In the genomic region with DNA sequence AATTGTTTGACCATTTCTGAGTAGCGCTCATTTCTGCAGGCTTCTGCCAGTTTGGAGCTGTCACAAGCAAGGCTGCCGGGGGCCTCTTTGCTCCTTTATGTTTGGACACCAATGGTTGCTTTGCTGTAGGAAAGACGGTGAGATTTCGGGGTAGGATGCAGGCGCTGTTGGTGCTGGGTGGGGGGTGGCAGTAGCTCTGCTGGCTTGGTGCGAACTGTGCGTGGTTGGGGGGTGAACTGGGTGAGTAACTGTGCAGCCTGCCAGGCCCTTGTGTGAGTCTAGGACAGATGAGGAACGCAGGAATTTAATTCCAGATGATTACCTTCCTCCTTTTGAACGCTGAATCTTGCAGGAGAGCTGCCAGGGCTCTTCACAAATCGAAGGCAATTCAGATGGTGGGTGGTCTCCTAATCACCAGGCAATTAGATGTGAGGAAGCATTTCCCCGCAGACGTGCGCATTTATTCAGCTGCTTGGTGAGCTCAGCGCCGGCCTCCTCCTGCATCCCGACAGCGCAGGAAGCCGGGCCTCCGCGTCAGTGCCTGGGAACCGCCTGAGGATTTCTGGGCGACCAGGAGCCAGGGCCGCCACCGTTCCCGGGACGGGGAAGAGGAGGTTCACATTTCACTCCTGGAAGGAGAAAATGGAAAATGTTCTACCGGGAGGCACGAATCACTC, we compare ENCODE assay signal across 16 cellular contexts.
A peak's percentile ranks its signal among the peaks of the same experiment; 100 is the strongest.
DNase-seq lines count a peak whose midpoint lies in the region; ATAC-seq and TF ChIP-seq lines count a peak whose summit lies in the region.
"Had no signal": no experiment of that assay in that cellular context is flagged by ENCODE, and none has a peak within 500 bp of the region (broad histone marks: within the 10 kb centered on the region; RNA-seq: fewer than 3 reads in every experiment).

No MANE protein-coding gene starts in this region.

- peak overlapping the region; percentile 59; the same call in 1 of the 2 replicates for H3K4me2 ChIP-seq in IMR-90 (ENCODE audit: low read depth, low read length)
- peak overlapping the region; percentile 80 for H3K4me2 ChIP-seq in skeletal muscle satellite cell (ENCODE audit: low read length)

- dilution Hi-C loops in IMR-90 (cut with HindIII; ENCODE audit: low sequenced_read_pairs, unreplicated experiment) = no loop called here

- POLR2A ChIA-PET in IMR-90 (lab: Charles Lee; ENCODE audit: unreplicated experiment) = no interaction called here
- POLR2A ChIA-PET in activated CD4-positive, alpha-beta memory T cell treated with anti-CD3 and anti-CD28 coated beads for 36 hours (lab: Charles Lee) = interaction anchor here (0.7 kb wide), 1 partner anchor 33 kb away, joined by 3 read pairs; no protein-coding TSS in a partner anchor

- H4K91ac ChIP-seq in IMR-90 (ENCODE audit: insufficient read depth, low read depth, low read length) = no peak overlapping the region

- H3K27me3 ChIP-seq in IMR-90 (ENCODE audit: control insufficient read depth, insufficient read depth, low read length) (peaks cover 37% of the 10 kb centered on the region), skeletal muscle satellite cell (ENCODE audit: control insufficient read depth, insufficient read depth, low read length) (peaks cover 33% of the 10 kb centered on the region), stomach (peaks cover 0 to 89% (median 35%) of the 10 kb centered on the region in 3 donors)

- H3K27ac Mint-ChIP-seq in endothelial cell (ENCODE audit: unreplicated experiment) = no peak overlapping the region
- no peak overlapping the region for H3K27ac Mint-ChIP-seq in immature natural killer cell
- no peak overlapping the region for H3K27ac Mint-ChIP-seq in activated CD4-positive, alpha-beta memory T cell treated with anti-CD3 and anti-CD28 coated beads for 36 hours
- H3K27ac Mint-ChIP-seq: activated CD4-positive, alpha-beta T cell treated with anti-CD3 and anti-CD28 coated beads, Interleukin-2, amount 10 ng/mL, durations not matched to agents 7 days and 5 days; CD14-positive monocyte had no signal

- H3K9ac ChIP-seq in IMR-90 (ENCODE audit: low read depth, low read length) (no peak overlapping the region), skeletal muscle satellite cell (ENCODE audit: low read depth, low read length) (peak overlapping the region; percentile 64)

- TF ChIP-seq CTCF in IMR-90 (conservative IDR thresholded peaks at IDR 0.05; ENCODE audit: low read depth, low read length) = no peak
- TF ChIP-seq CTCF in endothelial cell (IDR thresholded peaks at IDR 0.05; ENCODE audit: unreplicated experiment) = no peak
- no peak for TF ChIP-seq CTCF in stomach (IDR thresholded peaks at IDR 0.05)

- no peaks in the 10 kb centered on the region for H3K9me1 ChIP-seq in IMR-90 (ENCODE audit: insufficient read depth, low read length)

- H3K27ac ChIP-seq in IMR-90 (ENCODE audit: insufficient read depth, low read length) = no peak overlapping the region
- H3K27ac ChIP-seq in stomach = no peak overlapping the region
- H3K27ac ChIP-seq: colonic mucosa, esophagus muscularis mucosa had no signal

- peaks cover 2% of the 10 kb centered on the region; the same call in 1 of the 2 replicates for H3K4me1 ChIP-seq in IMR-90 (ENCODE audit: control insufficient read depth, insufficient read depth, low read length)
- H3K4me1 ChIP-seq in skeletal muscle satellite cell (ENCODE audit: control insufficient read depth, insufficient read depth, low read length) = peaks cover 16% of the 10 kb centered on the region
- no peaks in the 10 kb centered on the region for H3K4me1 ChIP-seq in stomach
- H3K4me1 ChIP-seq: colonic mucosa had no signal

- H3K4me3 ChIP-seq in IMR-90 (ENCODE audit: insufficient read depth, low read depth, low read length) (no peak overlapping the region), skeletal muscle satellite cell (ENCODE audit: low read length) (peak overlapping the region; percentile 52), stomach (no peak overlapping the region)
- H3K4me3 ChIP-seq: colonic mucosa, esophagus muscularis mucosa had no signal

- H3K4ac ChIP-seq in IMR-90 (ENCODE audit: low read depth, low read length) = 0 out of 2 replicates have a peak overlapping the region, but pooled peaks have one; percentile 22

- peak; percentile 53 for ATAC-seq in IMR-90 (ENCODE audit: low read depth)
- ATAC-seq in GM19397 (IDR thresholded peaks at IDR 0.05; ENCODE audit: unreplicated experiment) = no peak
- ATAC-seq: stimulated activated naive CD8-positive, alpha-beta T cell treated with anti-CD3 and anti-CD28 coated beads, Interleukin-15, Interleukin-2, amounts not matched to agents 100 U/mL and 50 U/mL, for 24 hours had no signal

- H4K8ac ChIP-seq in IMR-90 (ENCODE audit: low read depth in 2 of 2, low read length in 2 of 2) = no peak overlapping the region; a peak in 1 of 4 replicates

- H3K4me1 Mint-ChIP-seq in endothelial cell (ENCODE audit: unreplicated experiment) (peaks cover 52% of the 10 kb centered on the region), immature natural killer cell (no peaks in the 10 kb centered on the region)
- H3K4me1 Mint-ChIP-seq in activated CD4-positive, alpha-beta memory T cell treated with anti-CD3 and anti-CD28 coated beads for 36 hours (ENCODE audit: low read depth) = no peaks in the 10 kb centered on the region
- H3K4me1 Mint-ChIP-seq: activated CD4-positive, alpha-beta T cell treated with anti-CD3 and anti-CD28 coated beads, Interleukin-2, amount 10 ng/mL, durations not matched to agents 7 days and 5 days; CD14-positive monocyte had no signal

- no peak overlapping the region for H3K14ac ChIP-seq in IMR-90 (replicated peaks; ENCODE audit: low read depth, low read length)

- H2AFZ ChIP-seq in IMR-90 (replicated peaks; ENCODE audit: low read length, poor library complexity) = peak overlapping the region; percentile 85

- no peaks in the 10 kb centered on the region for H3K9me3 Mint-ChIP-seq in endothelial cell (ENCODE audit: unreplicated experiment)
- peaks cover 0 to 2% (median 0%) of the 10 kb centered on the region in 6 donors for H3K9me3 Mint-ChIP-seq in immature natural killer cell
- no peaks in the 10 kb centered on the region for H3K9me3 Mint-ChIP-seq in activated CD4-positive, alpha-beta memory T cell treated with anti-CD3 and anti-CD28 coated beads for 36 hours
- H3K9me3 Mint-ChIP-seq: activated CD4-positive, alpha-beta T cell treated with anti-CD3 and anti-CD28 coated beads, Interleukin-2, amount 10 ng/mL, durations not matched to agents 7 days and 5 days had no signal

- no peaks in the 10 kb centered on the region for H4K20me1 ChIP-seq in IMR-90 (ENCODE audit: insufficient read depth, low read length)

- no peak for TF ChIP-seq POLR2A in IMR-90 (IDR thresholded peaks at IDR 0.05; ENCODE audit: low read depth, low read length)
- no peak for TF ChIP-seq POLR2A in stomach (IDR thresholded peaks at IDR 0.05)

- no peak for TF ChIP-seq EP300 in stomach (IDR thresholded peaks at IDR 0.05)

- peaks cover 10% of the 10 kb centered on the region for H3K36me3 Mint-ChIP-seq in endothelial cell (ENCODE audit: low read depth, unreplicated experiment)
- no peaks in the 10 kb centered on the region for H3K36me3 Mint-ChIP-seq in immature natural killer cell
- H3K36me3 Mint-ChIP-seq in activated CD4-positive, alpha-beta memory T cell treated with anti-CD3 and anti-CD28 coated beads for 36 hours = no peaks in the 10 kb centered on the region
- H3K36me3 Mint-ChIP-seq: CD14-positive monocyte had no signal

- H2AK9ac ChIP-seq in IMR-90 (replicated peaks; ENCODE audit: low read depth, low read length, poor library complexity) = peak overlapping the region; percentile 42

- H3K27me3 Mint-ChIP-seq in endothelial cell (ENCODE audit: unreplicated experiment) (peaks cover 9% of the 10 kb centered on the region), immature natural killer cell (ENCODE audit: low read depth in 3 of 3) (peaks cover 11 to 15% (median 14%) of the 10 kb centered on the region in 3 donors)
- H3K27me3 Mint-ChIP-seq in activated CD4-positive, alpha-beta memory T cell treated with anti-CD3 and anti-CD28 coated beads for 36 hours = peaks cover 31% of the 10 kb centered on the region

- in situ Hi-C loops in IMR-90 (cut with MboI; ENCODE audit: low sequenced_read_pairs) = no loop called here

- no peak overlapping the region for H2BK5ac ChIP-seq in IMR-90 (ENCODE audit: low read depth, low read length, poor library complexity, severe bottlenecking)

- H2BK15ac ChIP-seq in IMR-90 (ENCODE audit: low read depth, low read length) = no peak overlapping the region

- no peak overlapping the region for H3K4me3 Mint-ChIP-seq in endothelial cell (ENCODE audit: unreplicated experiment)
- no peak overlapping the region for H3K4me3 Mint-ChIP-seq in immature natural killer cell
- no peak overlapping the region for H3K4me3 Mint-ChIP-seq in activated CD4-positive, alpha-beta memory T cell treated with anti-CD3 and anti-CD28 coated beads for 36 hours
- H3K4me3 Mint-ChIP-seq: activated CD4-positive, alpha-beta T cell treated with anti-CD3 and anti-CD28 coated beads, Interleukin-2, amount 10 ng/mL, durations not matched to agents 7 days and 5 days had no signal

- H2AK5ac ChIP-seq in IMR-90 (ENCODE audit: low read depth, low read length) = no peak overlapping the region

- CTCF ChIA-PET in IMR-90 (lab: Yijun Ruan, JAX) = no interaction called here
- CTCF ChIA-PET in activated CD4-positive, alpha-beta memory T cell treated with anti-CD3 and anti-CD28 coated beads for 36 hours (lab: Charles Lee) = interaction anchor here (0.6 to 1.4 kb wide), 2 partner anchors 26 to 1407 kb away, joined by 3 to 5 read pairs; no protein-coding TSS in a partner anchor

- H2BK120ac ChIP-seq in IMR-90 (ENCODE audit: low read depth, low read length) = peak overlapping the region; percentile 64

- TF ChIP-seq RAD21 in IMR-90 (IDR thresholded peaks at IDR 0.05; ENCODE audit: low read length) = no peak

- H4K5ac ChIP-seq in IMR-90 (ENCODE audit: low read depth, low read length) = no peak overlapping the region

- no peak overlapping the region for H3K56ac ChIP-seq in IMR-90 (ENCODE audit: extremely low read depth, insufficient read depth, low read length)

- H3K9me3 ChIP-seq in IMR-90 (ENCODE audit: control insufficient read depth, insufficient read depth, low read length) = peaks cover 4% of the 10 kb centered on the region
- H3K9me3 ChIP-seq in skeletal muscle satellite cell (replicated peaks; ENCODE audit: low read length) = no peaks in the 10 kb centered on the region
- H3K9me3 ChIP-seq in stomach = peaks cover 0 to 7% (median 0%) of the 10 kb centered on the region in 4 donors
- H3K9me3 ChIP-seq: colonic mucosa, esophagus muscularis mucosa had no signal

- WGBS in IMR-90 (ENCODE audit: extremely low coverage in 2 of 2, insufficient read length in 1 of 2), 2 experiments = 38% methylated on average over 6 of the region's 28 CpGs; no CpG with 5 or more reads in 1 of the 2 experiments
- WGBS in stomach, 5 donors = 30 to 45% (median 32%) methylated on average over 22 to 28 of the region's 28 CpGs

- no peaks in the 10 kb centered on the region for H3K36me3 ChIP-seq in IMR-90 (ENCODE audit: control insufficient read depth, insufficient read depth, low read length)
- H3K36me3 ChIP-seq in skeletal muscle satellite cell (ENCODE audit: insufficient read depth, low read length) = no peaks in the 10 kb centered on the region
- no peaks in the 10 kb centered on the region for H3K36me3 ChIP-seq in stomach
- H3K36me3 ChIP-seq: colonic mucosa, esophagus muscularis mucosa had no signal

- peak; percentile 53 for DNase-seq in IMR-90
- peak; percentile 54 for DNase-seq in endothelial cell (ENCODE audit: low spot score)
- DNase-seq in iPS-NIHi7 (ENCODE audit: extremely low spot score) = peak; percentile 62
- DNase-seq in immature natural killer cell = no peak
- no peak for DNase-seq in stomach
- DNase-seq in activated CD4-positive, alpha-beta memory T cell treated with anti-CD3 and anti-CD28 coated beads for 36 hours = no peak
- DNase-seq: activated CD4-positive, alpha-beta T cell treated with anti-CD3 and anti-CD28 coated beads, Interleukin-2, amount 10 ng/mL, durations not matched to agents 7 days and 5 days; activated T-cell treated with anti-CD3 and anti-CD28 coated beads, Interleukin-2, amount 50 U/mL, for 48 hours; colonic mucosa; left cardiac atrium; NCI-H526; stimulated activated naive CD8-positive, alpha-beta T cell treated with anti-CD3 and anti-CD28 coated beads, Interleukin-15, Interleukin-2, amounts not matched to agents 100 U/mL and 50 U/mL, for 24 hours had no signal

- H3K23ac ChIP-seq in IMR-90 (ENCODE audit: low read depth, low read length) = 0 out of 2 replicates have a peak overlapping the region, but pooled peaks have one; percentile 61

- no peak overlapping the region for H3K18ac ChIP-seq in IMR-90 (ENCODE audit: low read depth, low read length)

- no peaks in the 10 kb centered on the region for H3K79me1 ChIP-seq in IMR-90 (ENCODE audit: low read depth in 1 of 2, low read length in 2 of 2)

- intact Hi-C loops in IMR-90 (cut with micrococcal nuclease) (no loop called here), stomach (cut with DNase I; ENCODE audit: low total_unique reads) (no loop called here)
- intact Hi-C loops in activated CD4-positive, alpha-beta memory T cell treated with anti-CD3 and anti-CD28 coated beads for 36 hours (cut with micrococcal nuclease) = no loop called here

- BruUV-seq in IMR-90 (replicated peaks; lab: Mats Ljungman, UMichigan) = no TSS peak

- peak overlapping the region; percentile 58; the same call in 1 of the 2 replicates for H2BK20ac ChIP-seq in IMR-90 (ENCODE audit: low read depth, low read length)

Comparison
In these comparisons a context has a peak if more than half of its experiments do, and no peak if none do; other contexts are left out.
1. DNase-seq: peak in IMR-90 (single experiment), endothelial cell (single experiment) and iPS-NIHi7 (single experiment); none in immature natural killer cell (0 of 3), stomach (single experiment) and activated CD4-positive, alpha-beta memory T cell treated with anti-CD3 and anti-CD28 coated beads for 36 hours (single experiment).